Comparison of ENCODE assay signal across 1 cellular context in genomic region chr12:106767206-106767605, GRCh38.
TF ChIP-seq lines count a peak whose summit lies in the region.

No MANE protein-coding gene starts in this region.

TF ChIP-seq in K562, 482 proteins besides CTCF, POLR2A, EP300 and RAD21:
- TF ChIP-seq ZNF274 (IDR thresholded peaks at IDR 0.05; ENCODE audit: borderline replicate concordance, low read depth, low read length) (no peak), E2F4 (CRISPR knock-in tag; IDR thresholded peaks at IDR 0.05; ENCODE audit: low read depth) (no peak), XRCC5 (IDR thresholded peaks at IDR 0.05; ENCODE audit: low read depth, low read length) (no peak)
